20 cellular contexts compared by ENCODE assay signal in the genomic region with DNA sequence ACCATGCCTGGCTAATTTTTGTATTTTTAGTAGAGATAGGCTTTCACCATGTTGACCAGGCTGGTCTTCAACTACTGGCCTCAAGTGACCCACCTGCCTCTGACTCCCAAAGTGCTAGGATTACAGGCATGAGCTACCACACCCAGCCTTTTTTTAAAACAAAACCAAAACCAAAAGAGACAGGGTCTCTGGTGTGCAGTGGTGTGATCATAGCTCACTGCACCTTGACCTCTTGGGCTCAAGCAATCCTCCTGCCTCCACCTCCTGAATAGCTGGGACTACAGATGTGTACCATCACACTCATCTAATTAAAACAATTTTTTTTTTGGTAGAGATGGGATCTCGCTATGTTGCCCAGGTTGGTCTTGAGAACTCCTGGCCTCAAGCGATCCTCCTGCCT.
DNase-seq lines count a peak whose midpoint lies in the region; ATAC-seq lines count a peak whose summit lies in the region.
"Had no signal": no experiment of that assay in that cellular context is flagged by ENCODE, and none has a peak within 500 bp of the region (broad histone marks: within the 10 kb centered on the region; RNA-seq: fewer than 3 reads in every experiment).

No MANE protein-coding gene starts in this region.

- DNase-seq in activated naive CD4-positive, alpha-beta T cell treated with anti-CD3 and anti-CD28 coated beads, Interleukin-2, amount 50 U/mL, for 72 hours (ENCODE audit: low spot score in 2 of 2): no peak
- no peak for DNase-seq in activated naive CD4-positive, alpha-beta T cell treated with anti-CD3 and anti-CD28 coated beads for 36 hours
- peak; percentile 50 for DNase-seq in OCI-M1 (lab: John Stamatoyannopoulos, UW)
- no peak for DNase-seq in central memory CD8-positive, alpha-beta T cell (ENCODE audit: low spot score in 2 of 2)
- no peak for DNase-seq in stimulated activated effector memory CD8-positive, alpha-beta T cell treated with anti-CD3 and anti-CD28 coated beads, Interleukin-12 subunit alpha, Interleukin-12 subunit beta, amount 100 ng/mL, for 72 hours (ENCODE audit: low spot score in 2 of 2)
- no peak for DNase-seq in SK-N-DZ (ENCODE audit: low spot score)
- no peak for DNase-seq in SJCRH30
- no peak for DNase-seq in effector memory CD4-positive, alpha-beta T cell
- DNase-seq: DND-41, dorsolateral prefrontal cortex, gastrocnemius medialis, kidney glomerular epithelial cell, MM.1S, NCI-H1694, spleen, T-helper 9 cell had no signal

- peak overlapping the region; percentile 45 to 56 for H3K27ac Mint-ChIP-seq in activated naive CD4-positive, alpha-beta T cell treated with anti-CD3 and anti-CD28 coated beads, Interleukin-2, amount 50 U/mL, for 72 hours
- no peak overlapping the region for H3K27ac Mint-ChIP-seq in activated naive CD4-positive, alpha-beta T cell treated with anti-CD3 and anti-CD28 coated beads for 36 hours
- peak overlapping the region; percentile 85 for H3K27ac Mint-ChIP-seq in central memory CD8-positive, alpha-beta T cell (ENCODE audit: low read depth)
- peak overlapping the region; percentile 86 for H3K27ac Mint-ChIP-seq in stimulated activated effector memory CD8-positive, alpha-beta T cell treated with anti-CD3 and anti-CD28 coated beads, Interleukin-12 subunit alpha, Interleukin-12 subunit beta, amount 100 ng/mL, for 72 hours

- H3K27ac ChIP-seq in SJCRH30: no peak overlapping the region
- no peak overlapping the region for H3K27ac ChIP-seq in effector memory CD4-positive, alpha-beta T cell (ENCODE audit: insufficient read depth, low read length, poor library complexity, severe bottlenecking)
- H3K27ac ChIP-seq: cardiac muscle cell, gastrocnemius medialis, thoracic aorta had no signal

- H3K9me3 Mint-ChIP-seq in activated naive CD4-positive, alpha-beta T cell treated with anti-CD3 and anti-CD28 coated beads, Interleukin-2, amount 50 U/mL, for 72 hours: no peaks in the 10 kb centered on the region
- no peaks in the 10 kb centered on the region for H3K9me3 Mint-ChIP-seq in activated naive CD4-positive, alpha-beta T cell treated with anti-CD3 and anti-CD28 coated beads for 36 hours
- H3K9me3 Mint-ChIP-seq in central memory CD8-positive, alpha-beta T cell: no peaks in the 10 kb centered on the region
- no peaks in the 10 kb centered on the region for H3K9me3 Mint-ChIP-seq in stimulated activated effector memory CD8-positive, alpha-beta T cell treated with anti-CD3 and anti-CD28 coated beads, Interleukin-12 subunit alpha, Interleukin-12 subunit beta, amount 100 ng/mL, for 72 hours
- H3K9me3 Mint-ChIP-seq: IgD-negative memory B cell had no signal

- H3K27me3 ChIP-seq in SJCRH30: peaks cover 10% of the 10 kb centered on the region; the same call in 1 of the 2 replicates
- H3K27me3 ChIP-seq in effector memory CD4-positive, alpha-beta T cell (replicated peaks; ENCODE audit: control insufficient read depth, insufficient read depth, low read length, poor library complexity, severe bottlenecking): no peaks in the 10 kb centered on the region
- H3K27me3 ChIP-seq: cardiac muscle cell, dorsolateral prefrontal cortex, gastrocnemius medialis, spleen had no signal

- peaks cover 77% of the 10 kb centered on the region for H3K4me1 Mint-ChIP-seq in activated naive CD4-positive, alpha-beta T cell treated with anti-CD3 and anti-CD28 coated beads for 36 hours (ENCODE audit: low read depth)
- H3K4me1 Mint-ChIP-seq in central memory CD8-positive, alpha-beta T cell: peaks cover 67% of the 10 kb centered on the region
- peaks cover 62% of the 10 kb centered on the region for H3K4me1 Mint-ChIP-seq in stimulated activated effector memory CD8-positive, alpha-beta T cell treated with anti-CD3 and anti-CD28 coated beads, Interleukin-12 subunit alpha, Interleukin-12 subunit beta, amount 100 ng/mL, for 72 hours

- no peaks in the 10 kb centered on the region for H3K36me3 ChIP-seq in SJCRH30
- no peaks in the 10 kb centered on the region for H3K36me3 ChIP-seq in effector memory CD4-positive, alpha-beta T cell (ENCODE audit: control insufficient read depth, insufficient read depth, low read length)
- H3K36me3 ChIP-seq: cardiac muscle cell, gastrocnemius medialis, spleen, thoracic aorta had no signal

- peaks cover 0 to 8% of the 10 kb centered on the region in 2 donors for H3K36me3 Mint-ChIP-seq in activated naive CD4-positive, alpha-beta T cell treated with anti-CD3 and anti-CD28 coated beads, Interleukin-2, amount 50 U/mL, for 72 hours
- peaks cover 2% of the 10 kb centered on the region for H3K36me3 Mint-ChIP-seq in activated naive CD4-positive, alpha-beta T cell treated with anti-CD3 and anti-CD28 coated beads for 36 hours (ENCODE audit: low read depth)
- peaks cover 19% of the 10 kb centered on the region for H3K36me3 Mint-ChIP-seq in central memory CD8-positive, alpha-beta T cell (ENCODE audit: insufficient read depth)
- peaks cover 13% of the 10 kb centered on the region for H3K36me3 Mint-ChIP-seq in stimulated activated effector memory CD8-positive, alpha-beta T cell treated with anti-CD3 and anti-CD28 coated beads, Interleukin-12 subunit alpha, Interleukin-12 subunit beta, amount 100 ng/mL, for 72 hours

- CTCF ChIA-PET in activated naive CD4-positive, alpha-beta T cell treated with anti-CD3 and anti-CD28 coated beads for 36 hours (lab: Charles Lee): interaction anchor here (2.0 to 3.1 kb wide), 2 partner anchors 51 to 126 kb away, joined by 6 to 23 read pairs; no protein-coding TSS in a partner anchor

- no peaks in the 10 kb centered on the region for H3K4me1 ChIP-seq in SJCRH30
- peaks cover 52% of the 10 kb centered on the region for H3K4me1 ChIP-seq in effector memory CD4-positive, alpha-beta T cell (ENCODE audit: control insufficient read depth, insufficient read depth, low read length, poor library complexity, severe bottlenecking)

- no peak overlapping the region for H3K4me3 ChIP-seq in SJCRH30
- no peak overlapping the region for H3K4me3 ChIP-seq in effector memory CD4-positive, alpha-beta T cell (ENCODE audit: insufficient read depth, low read depth, low read length, poor library complexity, severe bottlenecking)
- H3K4me3 ChIP-seq: cardiac muscle cell, dorsolateral prefrontal cortex, gastrocnemius medialis, spleen, thoracic aorta had no signal

- no peaks in the 10 kb centered on the region for H3K9me3 ChIP-seq in SJCRH30 (replicated peaks)
- H3K9me3 ChIP-seq in effector memory CD4-positive, alpha-beta T cell (ENCODE audit: control insufficient read depth, low read length): no peaks in the 10 kb centered on the region
- H3K9me3 ChIP-seq: gastrocnemius medialis, spleen, thoracic aorta had no signal

- no peak for ATAC-seq in activated naive CD4-positive, alpha-beta T cell treated with anti-CD3 and anti-CD28 coated beads, Interleukin-2, amount 50 U/mL, for 72 hours
- ATAC-seq in central memory CD8-positive, alpha-beta T cell (replicated peaks; ENCODE audit: extremely low read depth, poor library complexity, severe bottlenecking): no peak
- ATAC-seq in stimulated activated effector memory CD8-positive, alpha-beta T cell treated with anti-CD3 and anti-CD28 coated beads, Interleukin-12 subunit alpha, Interleukin-12 subunit beta, amount 100 ng/mL, for 72 hours: no peak
- ATAC-seq: gastrocnemius medialis, Panc1 had no signal

- intact Hi-C loops in activated naive CD4-positive, alpha-beta T cell treated with anti-CD3 and anti-CD28 coated beads for 36 hours (cut with micrococcal nuclease): no loop called here

- H3K27me3 Mint-ChIP-seq in activated naive CD4-positive, alpha-beta T cell treated with anti-CD3 and anti-CD28 coated beads for 36 hours (ENCODE audit: low read depth): no peaks in the 10 kb centered on the region
- H3K27me3 Mint-ChIP-seq in central memory CD8-positive, alpha-beta T cell: no peaks in the 10 kb centered on the region

- no peak overlapping the region for H3K4me3 Mint-ChIP-seq in activated naive CD4-positive, alpha-beta T cell treated with anti-CD3 and anti-CD28 coated beads for 36 hours
- H3K4me3 Mint-ChIP-seq in central memory CD8-positive, alpha-beta T cell: peak overlapping the region; percentile 58
- H3K4me3 Mint-ChIP-seq in stimulated activated effector memory CD8-positive, alpha-beta T cell treated with anti-CD3 and anti-CD28 coated beads, Interleukin-12 subunit alpha, Interleukin-12 subunit beta, amount 100 ng/mL, for 72 hours: no peak overlapping the region
